Comparison of ENCODE assay signal across 1 cellular context in the genomic region with DNA sequence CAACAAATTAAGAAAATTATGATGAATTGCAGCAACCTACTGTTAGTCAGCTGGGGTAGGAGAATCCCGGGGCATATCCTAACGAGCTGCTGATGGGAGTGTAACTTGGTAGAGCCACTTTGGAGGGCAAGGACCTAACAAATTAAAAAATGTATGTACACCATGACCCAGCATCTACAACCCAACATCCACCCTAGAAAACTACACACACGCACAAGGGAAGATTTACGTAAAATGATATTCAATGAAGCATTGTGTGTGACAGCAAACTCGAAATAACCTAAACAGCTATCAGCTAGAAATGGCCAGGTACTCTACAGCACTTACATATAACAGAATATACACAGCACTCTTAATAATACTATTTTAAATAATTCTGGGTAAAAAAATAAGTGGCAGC.
TF ChIP-seq lines count a peak whose summit lies in the region.

No MANE protein-coding gene starts in this region.

TF ChIP-seq in K562, 482 proteins besides CTCF, POLR2A, EP300 and RAD21:
- TF ChIP-seq NELFE (IDR thresholded peaks at IDR 0.05; ENCODE audit: insufficient read depth, insufficient read length) (no peak), HNRNPK (IDR thresholded peaks at IDR 0.05; ENCODE audit: low read depth, low read length, poor library complexity, severe bottlenecking) (no peak), U2AF1 (optimal IDR thresholded peaks at IDR 0.05; ENCODE audit: low read depth, low read length) (no peak), AFF1 (IDR thresholded peaks at IDR 0.05; ENCODE audit: low read depth in 1 of 2, partially characterized antibody in 2 of 2) (no peak)
- TF ChIP-seq, protein P1, sequence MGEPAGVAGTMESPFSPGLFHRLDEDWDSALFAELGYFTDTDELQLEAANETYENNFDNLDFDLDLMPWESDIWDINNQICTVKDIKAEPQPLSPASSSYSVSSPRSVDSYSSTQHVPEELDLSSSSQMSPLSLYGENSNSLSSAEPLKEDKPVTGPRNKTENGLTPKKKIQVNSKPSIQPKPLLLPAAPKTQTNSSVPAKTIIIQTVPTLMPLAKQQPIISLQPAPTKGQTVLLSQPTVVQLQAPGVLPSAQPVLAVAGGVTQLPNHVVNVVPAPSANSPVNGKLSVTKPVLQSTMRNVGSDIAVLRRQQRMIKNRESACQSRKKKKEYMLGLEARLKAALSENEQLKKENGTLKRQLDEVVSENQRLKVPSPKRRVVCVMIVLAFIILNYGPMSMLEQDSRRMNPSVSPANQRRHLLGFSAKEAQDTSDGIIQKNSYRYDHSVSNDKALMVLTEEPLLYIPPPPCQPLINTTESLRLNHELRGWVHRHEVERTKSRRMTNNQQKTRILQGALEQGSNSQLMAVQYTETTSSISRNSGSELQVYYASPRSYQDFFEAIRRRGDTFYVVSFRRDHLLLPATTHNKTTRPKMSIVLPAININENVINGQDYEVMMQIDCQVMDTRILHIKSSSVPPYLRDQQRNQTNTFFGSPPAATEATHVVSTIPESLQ (CRISPR knock-in tag; IDR thresholded peaks at IDR 0.05), result no peak
